ENCODE assay signal across 18 cellular contexts in the genomic region with DNA sequence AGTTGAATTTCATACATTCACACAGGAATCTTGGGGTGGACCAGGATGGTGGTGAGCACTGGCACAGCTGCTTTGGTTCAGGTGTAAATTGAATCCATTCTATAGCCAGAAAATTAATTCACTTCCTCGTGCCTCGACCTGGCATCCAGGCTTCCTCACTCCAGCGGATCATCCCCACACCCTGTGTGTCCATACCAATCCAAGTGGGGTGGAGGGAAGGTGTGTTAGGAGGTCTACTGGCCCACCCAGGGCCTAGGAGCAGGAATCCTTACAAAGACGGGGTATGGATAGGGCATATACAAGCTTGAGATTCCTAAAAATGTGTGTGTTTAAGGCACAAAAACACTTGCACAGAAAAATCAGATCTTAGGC.
"Had no signal": no experiment of that assay in that cellular context is flagged by ENCODE, and none has a peak within 500 bp of the region (broad histone marks: within the 10 kb centered on the region; RNA-seq: fewer than 3 reads in every experiment).

No MANE protein-coding gene starts in this region.

- H3K27me3 ChIP-seq: foreskin keratinocyte, ovary, right lobe of liver, spleen, stomach, upper lobe of left lung, vagina had no signal

- H3K4me1 ChIP-seq: foreskin keratinocyte, prostate gland, right lobe of liver, spleen, vagina had no signal

- H3K9me3 Mint-ChIP-seq: central memory CD8-positive, alpha-beta T cell; effector memory CD8-positive, alpha-beta T cell had no signal

- H3K27me3 Mint-ChIP-seq: central memory CD8-positive, alpha-beta T cell had no signal

- H3K27ac ChIP-seq: foreskin keratinocyte, ovary, prostate gland, right lobe of liver, spleen, upper lobe of left lung, vagina had no signal

- H3K36me3 ChIP-seq: ovary, prostate gland, right lobe of liver, spleen, stomach, upper lobe of left lung, vagina had no signal

- H3K4me3 Mint-ChIP-seq: central memory CD8-positive, alpha-beta T cell; effector memory CD8-positive, alpha-beta T cell; natural killer cell; neural crest cell; stimulated activated naive B cell treated with anti-CD40 and anti-IgM and Interleukin-4, amounts not matched to agents 10 μg/mL and 1 μg/mL and 100 μg/mL, for 72 hours had no signal

- H3K4me3 ChIP-seq: ovary, prostate gland, right lobe of liver, spleen, stomach, upper lobe of left lung, vagina had no signal

- DNase-seq: effector memory CD8-positive, alpha-beta T cell; foreskin keratinocyte; mammary epithelial cell; natural killer cell; nucleus accumbens; ovary; right lobe of liver; spleen; stimulated activated CD4-positive, alpha-beta T cell treated with anti-CD3 and anti-CD28 coated beads, Interleukin-15, amount 100 ng/mL, for 24 hours; stimulated activated CD4-positive, alpha-beta T cell treated with anti-CD3 and anti-CD28 coated beads, Interleukin-1b, Interleukin-23, amount 100 ng/mL, for 48 hours; stimulated activated CD4-positive, alpha-beta T cell treated with anti-CD3 and anti-CD28 coated beads, Interleukin-4, amount 100 ng/mL, for 4 hours; stimulated activated naive B cell treated with anti-CD40 and anti-IgM and Interleukin-4, amounts not matched to agents 10 μg/mL and 1 μg/mL and 100 μg/mL, for 72 hours had no signal

- H3K27ac Mint-ChIP-seq: effector memory CD8-positive, alpha-beta T cell; natural killer cell; stimulated activated naive B cell treated with anti-CD40 and anti-IgM and Interleukin-4, amounts not matched to agents 10 μg/mL and 1 μg/mL and 100 μg/mL, for 72 hours had no signal

- H3K36me3 Mint-ChIP-seq: stimulated activated naive B cell treated with anti-CD40 and anti-IgM and Interleukin-4, amounts not matched to agents 10 μg/mL and 1 μg/mL and 100 μg/mL, for 72 hours had no signal

- H3K4me1 Mint-ChIP-seq: central memory CD8-positive, alpha-beta T cell; neural crest cell; stimulated activated naive B cell treated with anti-CD40 and anti-IgM and Interleukin-4, amounts not matched to agents 10 μg/mL and 1 μg/mL and 100 μg/mL, for 72 hours had no signal

- H3K9me3 ChIP-seq: ovary, prostate gland, right lobe of liver, vagina had no signal

- ATAC-seq: effector memory CD8-positive, alpha-beta T cell; foreskin keratinocyte; natural killer cell; right lobe of liver; stimulated activated naive B cell treated with anti-CD40 and anti-IgM and Interleukin-4, amounts not matched to agents 10 μg/mL and 1 μg/mL and 100 μg/mL, for 72 hours had no signal
